Comparison of ENCODE assay signal across 15 cellular contexts in the genomic region with DNA sequence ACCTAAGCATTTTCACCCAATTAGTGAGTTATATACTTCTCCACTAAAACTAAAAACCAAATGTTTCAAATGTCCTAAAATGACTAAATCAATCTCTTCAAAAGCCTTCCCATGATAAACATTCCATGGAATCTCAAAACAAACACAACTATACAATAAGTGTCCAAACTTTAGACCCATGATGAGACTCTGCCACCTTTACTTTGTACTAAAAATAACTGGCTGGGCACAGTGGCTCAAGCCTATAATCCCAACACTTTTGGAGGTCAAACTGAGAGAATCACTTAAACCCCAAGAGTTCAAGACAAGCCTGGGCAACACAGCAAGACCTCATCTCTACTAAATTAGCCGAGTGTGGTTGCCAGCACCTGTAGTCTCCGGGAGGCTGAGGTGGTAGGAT.
A peak's percentile ranks its signal among the peaks of the same experiment; 100 is the strongest.
DNase-seq lines count a peak whose midpoint lies in the region; ATAC-seq, FAIRE-seq and TF ChIP-seq lines count a peak whose summit lies in the region.
"Had no signal": no experiment of that assay in that cellular context is flagged by ENCODE, and none has a peak within 500 bp of the region (broad histone marks: within the 10 kb centered on the region; RNA-seq: fewer than 3 reads in every experiment).

No MANE protein-coding gene starts in this region.

- CTCF ChIA-PET in WTC11 (lab: Charles Lee) (no interaction called here), T-cell (lab: Charles Lee) (no interaction called here)

- H3K4me3 Mint-ChIP-seq in WTC11 (no peak overlapping the region), memory B cell (no peak overlapping the region), T-cell (no peak overlapping the region)
- no peak overlapping the region for H3K4me3 Mint-ChIP-seq in stimulated activated naive B cell treated with anti-CD40 and anti-IgM and Interleukin-4, amounts not matched to agents 10 μg/mL and 1 μg/mL and 100 μg/mL, for 72 hours

- POLR2A ChIA-PET in WTC11 (lab: Charles Lee), result no interaction called here
- POLR2A ChIA-PET in T-cell (lab: Charles Lee), result no interaction called here

- H3K4me1 Mint-ChIP-seq in WTC11 (peaks cover 20% of the 10 kb centered on the region), memory B cell (peaks cover 29% of the 10 kb centered on the region), T-cell (peaks cover 2 to 13% (median 5%) of the 10 kb centered on the region in 3 donors)
- H3K4me1 Mint-ChIP-seq in stimulated activated naive B cell treated with anti-CD40 and anti-IgM and Interleukin-4, amounts not matched to agents 10 μg/mL and 1 μg/mL and 100 μg/mL, for 72 hours, result peaks cover 25 to 39% of the 10 kb centered on the region in 2 donors

- DNase-seq in GM19239 (ENCODE audit: insufficient read length, low spot score) (no peak), WTC11 (ENCODE audit: low spot score) (no peak), memory B cell (ENCODE audit: low spot score in 2 of 2) (no peak), urothelium cell line (ENCODE audit: low spot score) (no peak), T-cell (no peak)
- no peak for DNase-seq in stimulated activated naive B cell treated with anti-CD40 and anti-IgM and Interleukin-4, amounts not matched to agents 10 μg/mL and 1 μg/mL and 100 μg/mL, for 72 hours
- DNase-seq: DMS153, GOT3, NCI-H1092, NCI-H2227 treated with DMSO at 0.1 percent for 48 hours, NCI-H526, OCI-M1, SJCRH30 had no signal

- H3K9me3 Mint-ChIP-seq in WTC11 (peaks cover 8% of the 10 kb centered on the region), memory B cell (peaks cover 2% of the 10 kb centered on the region), T-cell (no peaks in the 10 kb centered on the region)
- H3K9me3 Mint-ChIP-seq in stimulated activated naive B cell treated with anti-CD40 and anti-IgM and Interleukin-4, amounts not matched to agents 10 μg/mL and 1 μg/mL and 100 μg/mL, for 72 hours, result peaks cover 0 to 6% of the 10 kb centered on the region in 2 donors

- H3K27ac Mint-ChIP-seq in WTC11 (peak overlapping the region; percentile 39), memory B cell (peak overlapping the region; percentile 92), T-cell (no peak overlapping the region)
- H3K27ac Mint-ChIP-seq in stimulated activated naive B cell treated with anti-CD40 and anti-IgM and Interleukin-4, amounts not matched to agents 10 μg/mL and 1 μg/mL and 100 μg/mL, for 72 hours, result peak overlapping the region; percentile 69

- no peaks in the 10 kb centered on the region for H3K27me3 Mint-ChIP-seq in WTC11 (ENCODE audit: low read depth)
- H3K27me3 Mint-ChIP-seq in memory B cell, result no peaks in the 10 kb centered on the region
- H3K27me3 Mint-ChIP-seq in stimulated activated naive B cell treated with anti-CD40 and anti-IgM and Interleukin-4, amounts not matched to agents 10 μg/mL and 1 μg/mL and 100 μg/mL, for 72 hours, result no peaks in the 10 kb centered on the region
- H3K27me3 Mint-ChIP-seq in T-cell, result no peaks in the 10 kb centered on the region

- FAIRE-seq in GM19239 (lab: Jason Lieb, UNC), result peak; percentile 49
- FAIRE-seq in urothelium cell line (lab: Jason Lieb, UNC), result no peak

- TF ChIP-seq CTCF in WTC11 (IDR thresholded peaks at IDR 0.05), result no peak

- ATAC-seq in WTC11 (no peak), memory B cell (ENCODE audit: low read depth) (no peak), GM21390 (IDR thresholded peaks at IDR 0.05; ENCODE audit: unreplicated experiment) (no peak), GM19467 (IDR thresholded peaks at IDR 0.05; ENCODE audit: unreplicated experiment) (no peak), T-cell (replicated peaks in 1 of 4) (no peak)
- no peak for ATAC-seq in stimulated activated naive B cell treated with anti-CD40 and anti-IgM and Interleukin-4, amounts not matched to agents 10 μg/mL and 1 μg/mL and 100 μg/mL, for 72 hours (replicated peaks)

- H3K36me3 Mint-ChIP-seq in WTC11 (peaks cover 27% of the 10 kb centered on the region), memory B cell (peaks cover 19% of the 10 kb centered on the region), T-cell (peaks cover 25% of the 10 kb centered on the region)
- H3K36me3 Mint-ChIP-seq in stimulated activated naive B cell treated with anti-CD40 and anti-IgM and Interleukin-4, amounts not matched to agents 10 μg/mL and 1 μg/mL and 100 μg/mL, for 72 hours, result peaks cover 40 to 57% of the 10 kb centered on the region in 2 donors

TF ChIP-seq in WTC11, 78 proteins besides CTCF, POLR2A, EP300 and RAD21 (continues in another document):
- no peak for TF ChIP-seq ATF1 (CRISPR knock-in tag; IDR thresholded peaks at IDR 0.05)
- TF ChIP-seq, protein P1, sequence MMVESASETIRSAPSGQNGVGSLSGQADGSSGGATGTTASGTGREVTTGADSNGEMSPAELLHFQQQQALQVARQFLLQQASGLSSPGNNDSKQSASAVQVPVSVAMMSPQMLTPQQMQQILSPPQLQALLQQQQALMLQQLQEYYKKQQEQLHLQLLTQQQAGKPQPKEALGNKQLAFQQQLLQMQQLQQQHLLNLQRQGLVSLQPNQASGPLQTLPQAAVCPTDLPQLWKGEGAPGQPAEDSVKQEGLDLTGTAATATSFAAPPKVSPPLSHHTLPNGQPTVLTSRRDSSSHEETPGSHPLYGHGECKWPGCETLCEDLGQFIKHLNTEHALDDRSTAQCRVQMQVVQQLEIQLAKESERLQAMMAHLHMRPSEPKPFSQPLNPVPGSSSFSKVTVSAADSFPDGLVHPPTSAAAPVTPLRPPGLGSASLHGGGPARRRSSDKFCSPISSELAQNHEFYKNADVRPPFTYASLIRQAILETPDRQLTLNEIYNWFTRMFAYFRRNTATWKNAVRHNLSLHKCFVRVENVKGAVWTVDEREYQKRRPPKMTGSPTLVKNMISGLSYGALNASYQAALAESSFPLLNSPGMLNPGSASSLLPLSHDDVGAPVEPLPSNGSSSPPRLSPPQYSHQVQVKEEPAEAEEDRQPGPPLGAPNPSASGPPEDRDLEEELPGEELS (CRISPR knock-in tag; IDR thresholded peaks at IDR 0.05), result no peak
- no peak for TF ChIP-seq ERG (CRISPR knock-in tag; IDR thresholded peaks at IDR 0.05)
- TF ChIP-seq ATF6 (CRISPR knock-in tag; IDR thresholded peaks at IDR 0.05), result no peak
- TF ChIP-seq, protein P2, sequence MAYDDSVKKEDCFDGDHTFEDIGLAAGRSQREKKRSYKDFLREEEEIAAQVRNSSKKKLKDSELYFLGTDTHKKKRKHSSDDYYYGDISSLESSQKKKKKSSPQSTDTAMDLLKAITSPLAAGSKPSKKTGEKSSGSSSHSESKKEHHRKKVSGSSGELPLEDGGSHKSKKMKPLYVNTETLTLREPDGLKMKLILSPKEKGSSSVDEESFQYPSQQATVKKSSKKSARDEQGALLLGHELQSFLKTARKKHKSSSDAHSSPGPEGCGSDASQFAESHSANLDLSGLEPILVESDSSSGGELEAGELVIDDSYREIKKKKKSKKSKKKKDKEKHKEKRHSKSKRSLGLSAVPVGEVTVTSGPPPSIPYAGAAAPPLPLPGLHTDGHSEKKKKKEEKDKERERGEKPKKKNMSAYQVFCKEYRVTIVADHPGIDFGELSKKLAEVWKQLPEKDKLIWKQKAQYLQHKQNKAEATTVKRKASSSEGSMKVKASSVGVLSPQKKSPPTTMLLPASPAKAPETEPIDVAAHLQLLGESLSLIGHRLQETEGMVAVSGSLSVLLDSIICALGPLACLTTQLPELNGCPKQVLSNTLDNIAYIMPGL (CRISPR knock-in tag; IDR thresholded peaks at IDR 0.05), result no peak
- no peak for TF ChIP-seq AR (CRISPR knock-in tag; IDR thresholded peaks at IDR 0.05)
- no peak; the same call in 1 of the 2 replicates for TF ChIP-seq ZNF121 (CRISPR knock-in tag; IDR thresholded peaks at IDR 0.05)
- TF ChIP-seq TP53 (CRISPR knock-in tag; IDR thresholded peaks at IDR 0.05), result no peak

Comparison
In these comparisons a context has a peak if more than half of its experiments do, and no peak if none do; other contexts are left out.
1. H3K27ac Mint-ChIP-seq: peak in WTC11 (single experiment), memory B cell (single experiment) and stimulated activated naive B cell treated with anti-CD40 and anti-IgM and Interleukin-4, amounts not matched to agents 10 μg/mL and 1 μg/mL and 100 μg/mL, for 72 hours (single experiment); none in T-cell (0 of 2).